18 cellular contexts compared by ENCODE assay signal in the genomic region with DNA sequence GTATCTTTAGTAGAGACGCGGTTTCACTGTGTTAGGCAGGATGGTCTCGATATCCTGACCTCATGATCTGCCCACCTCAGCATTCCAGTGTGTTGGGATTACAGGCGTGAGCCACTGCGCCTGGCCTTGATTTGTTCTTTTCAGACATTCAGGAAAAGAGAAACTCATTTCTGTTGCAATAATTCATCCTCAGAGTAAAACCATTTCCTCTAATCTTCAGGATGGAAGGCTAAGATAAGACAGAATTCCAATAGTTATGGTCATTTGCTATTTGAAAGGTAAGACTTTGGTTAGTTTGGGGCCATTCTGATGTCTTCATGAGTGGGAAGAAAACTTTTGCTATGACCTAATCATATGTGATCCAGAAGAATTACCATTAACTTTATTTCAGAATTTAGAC.
DNase-seq lines count a peak whose midpoint lies in the region; ATAC-seq and TF ChIP-seq lines count a peak whose summit lies in the region.
"Had no signal": no experiment of that assay in that cellular context is flagged by ENCODE, and none has a peak within 500 bp of the region (broad histone marks: within the 10 kb centered on the region; RNA-seq: fewer than 3 reads in every experiment).

No MANE protein-coding gene starts in this region.

- no peak overlapping the region for H2BK5ac ChIP-seq in IMR-90 (ENCODE audit: low read depth, low read length, poor library complexity, severe bottlenecking)

- TF ChIP-seq RAD21 in IMR-90 (IDR thresholded peaks at IDR 0.05; ENCODE audit: low read length) = no peak

- peak; percentile 43 for DNase-seq in IMR-90
- DNase-seq in brain microvascular endothelial cell = peak; percentile 40
- peak; percentile 41 for DNase-seq in fibroblast of pulmonary artery (ENCODE audit: low read depth)
- no peak for DNase-seq in osteoblast (ENCODE audit: insufficient read length, low spot score, missing footprints)
- no peak for DNase-seq in NCI-H187 (lab: John Stamatoyannopoulos, UW)
- DNase-seq in NK-92 treated with Interleukin-12 subunit alpha and Interleukin-12 subunit beta, amount 100 ng/mL, for 24 hours (lab: John Stamatoyannopoulos, UW) = no peak
- no peak for DNase-seq in NCI-H2081 (lab: John Stamatoyannopoulos, UW)
- DNase-seq: Calu3; CD4-positive, alpha-beta memory T cell; DMS79 treated with DMSO at 0.1 percent for 48 hours; GF-D8; HFFc6 had no signal

- H3K4me3 ChIP-seq in IMR-90 (ENCODE audit: insufficient read depth, low read depth, low read length) (no peak overlapping the region), brain microvascular endothelial cell (ENCODE audit: low read depth, low read length) (no peak overlapping the region), fibroblast of pulmonary artery (replicated peaks; ENCODE audit: low read depth, low read length) (no peak overlapping the region), osteoblast (ENCODE audit: insufficient read depth, low read length) (no peak overlapping the region)
- H3K4me3 ChIP-seq: A549, BLaER1, GM23338 had no signal

- peaks cover 4% of the 10 kb centered on the region for H3K79me2 ChIP-seq in osteoblast (ENCODE audit: insufficient read depth, low read length)

- H4K91ac ChIP-seq in IMR-90 (ENCODE audit: insufficient read depth, low read depth, low read length) = no peak overlapping the region

- no peak overlapping the region for H2BK20ac ChIP-seq in IMR-90 (ENCODE audit: low read depth, low read length)

- TF ChIP-seq POLR2A in IMR-90 (IDR thresholded peaks at IDR 0.05; ENCODE audit: low read depth, low read length) = no peak

- H4K20me1 ChIP-seq in IMR-90 (ENCODE audit: insufficient read depth, low read length) (no peaks in the 10 kb centered on the region), osteoblast (ENCODE audit: insufficient read depth, low read length) (no peaks in the 10 kb centered on the region)
- H4K20me1 ChIP-seq: BLaER1 had no signal

- dilution Hi-C loops in IMR-90 (cut with HindIII; ENCODE audit: low sequenced_read_pairs, unreplicated experiment) = no loop called here

- H3K36me3 ChIP-seq in IMR-90 (ENCODE audit: control insufficient read depth, insufficient read depth, low read length) (peaks cover 11% of the 10 kb centered on the region), brain microvascular endothelial cell (replicated peaks) (peaks cover 18% of the 10 kb centered on the region), osteoblast (ENCODE audit: insufficient read depth, low read length) (peaks cover 52% of the 10 kb centered on the region)

- H3K9ac ChIP-seq in IMR-90 (ENCODE audit: low read depth, low read length) = no peak overlapping the region
- H3K9ac ChIP-seq: BLaER1 had no signal

- no peak overlapping the region for H3K4ac ChIP-seq in IMR-90 (ENCODE audit: low read depth, low read length)

- POLR2A ChIA-PET in IMR-90 (lab: Charles Lee; ENCODE audit: unreplicated experiment) = no interaction called here

- CTCF ChIA-PET in IMR-90 (lab: Yijun Ruan, JAX) = no interaction called here

- H2AK9ac ChIP-seq in IMR-90 (replicated peaks; ENCODE audit: low read depth, low read length, poor library complexity) = no peak overlapping the region

- H4K5ac ChIP-seq in IMR-90 (ENCODE audit: low read depth, low read length) = no peak overlapping the region

- no peak overlapping the region for H2BK15ac ChIP-seq in IMR-90 (ENCODE audit: low read depth, low read length)

- BruUV-seq in IMR-90 (replicated peaks; lab: Mats Ljungman, UMichigan) = no TSS peak

- no peak overlapping the region for H2AK5ac ChIP-seq in IMR-90 (ENCODE audit: low read depth, low read length)

- no peak overlapping the region for H2AFZ ChIP-seq in IMR-90 (replicated peaks; ENCODE audit: low read length, poor library complexity)
- H2AFZ ChIP-seq in osteoblast (ENCODE audit: low read length) = no peak overlapping the region
- H2AFZ ChIP-seq: GM23338 had no signal

- H3K9me1 ChIP-seq in IMR-90 (ENCODE audit: insufficient read depth, low read length) = peaks cover 5% of the 10 kb centered on the region; the same call in 1 of the 2 replicates

- no peak for ATAC-seq in IMR-90 (ENCODE audit: low read depth)
- ATAC-seq: A549, GM23338, HCT116, HepG2 had no signal

- no peak overlapping the region for H3K23ac ChIP-seq in IMR-90 (ENCODE audit: low read depth, low read length)

- no peak overlapping the region for H3K56ac ChIP-seq in IMR-90 (ENCODE audit: extremely low read depth, insufficient read depth, low read length)

- H3K4me2 ChIP-seq in IMR-90 (ENCODE audit: low read depth, low read length) = no peak overlapping the region
- H3K4me2 ChIP-seq in osteoblast (ENCODE audit: insufficient read depth, low read length) = no peak overlapping the region
- H3K4me2 ChIP-seq: A549, BLaER1, GM23338 had no signal

- intact Hi-C loops in IMR-90 (cut with micrococcal nuclease) = no loop called here

- H3K27ac ChIP-seq in IMR-90 (ENCODE audit: insufficient read depth, low read length) = no peak overlapping the region
- H3K27ac ChIP-seq in brain microvascular endothelial cell = peak overlapping the region; percentile 66
- H3K27ac ChIP-seq in osteoblast (ENCODE audit: low read depth, low read length) = peak overlapping the region; percentile 7
- H3K27ac ChIP-seq: 22Rv1, A549, BLaER1 had no signal

- H3K9me3 ChIP-seq in IMR-90 (ENCODE audit: control insufficient read depth, insufficient read depth, low read length) (no peaks in the 10 kb centered on the region), osteoblast (ENCODE audit: low read depth, low read length) (no peaks in the 10 kb centered on the region)
- H3K9me3 ChIP-seq: A549, BLaER1 had no signal

- H2BK120ac ChIP-seq in IMR-90 (ENCODE audit: low read depth, low read length) = no peak overlapping the region

- no peaks in the 10 kb centered on the region for H3K27me3 ChIP-seq in IMR-90 (ENCODE audit: control insufficient read depth, insufficient read depth, low read length)
- H3K27me3 ChIP-seq in brain microvascular endothelial cell (replicated peaks) = no peaks in the 10 kb centered on the region
- no peaks in the 10 kb centered on the region for H3K27me3 ChIP-seq in osteoblast (ENCODE audit: insufficient read depth, low read length)
- H3K27me3 ChIP-seq: BLaER1 had no signal

- H3K18ac ChIP-seq in IMR-90 (ENCODE audit: low read depth, low read length) = no peak overlapping the region

- H3K14ac ChIP-seq in IMR-90 (replicated peaks; ENCODE audit: low read depth, low read length) = no peak overlapping the region

- in situ Hi-C loops in IMR-90 (cut with MboI; ENCODE audit: low sequenced_read_pairs) = no loop called here
- in situ Hi-C loops in brain microvascular endothelial cell (cut with HindIII; ENCODE audit: low pct_ligation_motif_present, low sequenced_read_pairs) = no loop called here

- H4K8ac ChIP-seq in IMR-90 (ENCODE audit: low read depth in 2 of 2, low read length in 2 of 2) = no peak overlapping the region

- H3K4me1 ChIP-seq in IMR-90 (ENCODE audit: control insufficient read depth, insufficient read depth, low read length) = no peaks in the 10 kb centered on the region
- H3K4me1 ChIP-seq in osteoblast (ENCODE audit: insufficient read depth, low read length) = no peaks in the 10 kb centered on the region
- H3K4me1 ChIP-seq: A549 had no signal

- no CpG with 5 or more reads among the region's 5 CpGs for WGBS in IMR-90 (ENCODE audit: extremely low coverage in 2 of 2, insufficient read length in 1 of 2), 2 experiments

- TF ChIP-seq CTCF in IMR-90 (conservative IDR thresholded peaks at IDR 0.05; ENCODE audit: low read depth, low read length) (no peak), brain microvascular endothelial cell (IDR thresholded peaks at IDR 0.05; ENCODE audit: low read depth, low read length, missing control alignments) (no peak), fibroblast of pulmonary artery (IDR thresholded peaks at IDR 0.05; ENCODE audit: low read length, missing control alignments) (no peak), osteoblast (IDR thresholded peaks at IDR 0.05; ENCODE audit: extremely low read depth, low read depth, low read length) (no peak)

- peaks cover 10% of the 10 kb centered on the region in 2 experiments; a peak in 1 of 4 replicates for H3K79me1 ChIP-seq in IMR-90 (ENCODE audit: low read depth in 1 of 2, low read length in 2 of 2)

TF ChIP-seq in IMR-90, 13 proteins besides CTCF, POLR2A, EP300 and RAD21:
- TF ChIP-seq, protein P1, sequence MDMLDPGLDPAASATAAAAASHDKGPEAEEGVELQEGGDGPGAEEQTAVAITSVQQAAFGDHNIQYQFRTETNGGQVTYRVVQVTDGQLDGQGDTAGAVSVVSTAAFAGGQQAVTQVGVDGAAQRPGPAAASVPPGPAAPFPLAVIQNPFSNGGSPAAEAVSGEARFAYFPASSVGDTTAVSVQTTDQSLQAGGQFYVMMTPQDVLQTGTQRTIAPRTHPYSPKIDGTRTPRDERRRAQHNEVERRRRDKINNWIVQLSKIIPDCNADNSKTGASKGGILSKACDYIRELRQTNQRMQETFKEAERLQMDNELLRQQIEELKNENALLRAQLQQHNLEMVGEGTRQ (IDR thresholded peaks at IDR 0.05; ENCODE audit: low read depth, low read length) = no peak
- TF ChIP-seq CEBPB (IDR thresholded peaks at IDR 0.05; ENCODE audit: low read depth, low read length) (0 out of 2 replicates have a peak, but pooled peaks have one; percentile 21), SMC3 (IDR thresholded peaks at IDR 0.05; ENCODE audit: low read depth, low read length) (no peak)

Comparison
In these comparisons a context has a peak if more than half of its experiments do, and no peak if none do; other contexts are left out.
1. DNase-seq: peak in IMR-90 (single experiment), brain microvascular endothelial cell (single experiment) and fibroblast of pulmonary artery (single experiment); none in osteoblast (single experiment), NCI-H187 (0 of 2), NK-92 treated with Interleukin-12 subunit alpha and Interleukin-12 subunit beta, amount 100 ng/mL, for 24 hours (single experiment) and NCI-H2081 (0 of 2).